Comparison of ENCODE assay signal across 1 cellular context in genomic region chr2:235088608-235089020, GRCh38.
TF ChIP-seq lines count a peak whose summit lies in the region.

No MANE protein-coding gene starts in this region.

TF ChIP-seq in GM23338, 12 proteins besides CTCF, POLR2A, EP300 and RAD21 (continued from another document):
- TF ChIP-seq ZNF462 (CRISPR knock-in tag; IDR thresholded peaks at IDR 0.05), result no peak
- no peak for TF ChIP-seq POLR2AphosphoS5 (IDR thresholded peaks at IDR 0.05; ENCODE audit: low read depth)
- no peak for TF ChIP-seq EZH2phosphoT487 (IDR thresholded peaks at IDR 0.05; ENCODE audit: unreplicated experiment)
- TF ChIP-seq ZNF331 (CRISPR knock-in tag; IDR thresholded peaks at IDR 0.05; ENCODE audit: low read depth), result no peak
- no peak for TF ChIP-seq ETS1 (IDR thresholded peaks at IDR 0.05)
- TF ChIP-seq STAT1 (IDR thresholded peaks at IDR 0.05; ENCODE audit: unreplicated experiment), result no peak
- no peak for TF ChIP-seq ZNF114 (CRISPR knock-in tag; IDR thresholded peaks at IDR 0.05)
TF ChIP-seq in GM23338: peak in this region for 0.
